Comparison of ENCODE assay signal across 8 cellular contexts in genomic region chr6:88166901-88167624, GRCh38. TPM values are rescaled to one million over a fixed set of nuclear protein-coding genes. Genes with fewer than 3 reads are reported as not detected.
DNase-seq lines count a peak whose midpoint lies in the region; ATAC-seq and TF ChIP-seq lines count a peak whose summit lies in the region.

No MANE protein-coding gene starts in this region.

- H3K27ac ChIP-seq in right cardiac atrium (ENCODE audit: low read length): no peak overlapping the region
- H3K27ac ChIP-seq in smooth muscle cell (ENCODE audit: low read depth): no peak overlapping the region

- no peaks in the 10 kb centered on the region for H3F3A ChIP-seq in smooth muscle cell (ENCODE audit: low read depth)

- H3K27ac Mint-ChIP-seq in activated CD8-positive, alpha-beta T cell treated with anti-CD3 and anti-CD28 coated beads for 36 hours: no peak overlapping the region

- H3K4me1 Mint-ChIP-seq in activated T-cell treated with anti-CD3 and anti-CD28 coated beads, Interleukin-2, amount 50 U/mL, for 4 hours (ENCODE audit: low read depth): peaks cover 15% of the 10 kb centered on the region
- H3K4me1 Mint-ChIP-seq in activated CD8-positive, alpha-beta T cell treated with anti-CD3 and anti-CD28 coated beads for 36 hours (ENCODE audit: low read depth): peaks cover 12% of the 10 kb centered on the region

- H3K36me3 ChIP-seq in smooth muscle cell (ENCODE audit: low read depth): no peaks in the 10 kb centered on the region

- no peak for DNase-seq in activated T-cell treated with anti-CD3 and anti-CD28 coated beads, Interleukin-2, amount 50 U/mL, for 4 hours
- DNase-seq in activated T-cell treated with anti-CD3 and anti-CD28 coated beads, Interleukin-2, amount 50 U/mL, for 1 hour: no peak
- peak; percentile 28 for DNase-seq in activated CD8-positive, alpha-beta T cell treated with anti-CD3 and anti-CD28 coated beads for 36 hours
- peak in 2 of 3 donors; percentile 40 to 41 for DNase-seq in right cardiac atrium
- DNase-seq in smooth muscle cell (lab: John Stamatoyannopoulos, UW; ENCODE audit: unreplicated experiment): no peak
- no peak for DNase-seq in NCI-H510A (lab: John Stamatoyannopoulos, UW)
- no peak for DNase-seq in glomerular visceral epithelial cell (ENCODE audit: extremely low spot score)

- peak; percentile 21 to 27 for ATAC-seq in activated T-cell treated with anti-CD3 and anti-CD28 coated beads, Interleukin-2, amount 50 U/mL, for 4 hours
- ATAC-seq in HG02981 (IDR thresholded peaks at IDR 0.05; ENCODE audit: unreplicated experiment) (peak; percentile 24), right cardiac atrium (no peak)
- ATAC-seq in activated CD8-positive, alpha-beta T cell treated with anti-CD3 and anti-CD28 coated beads for 36 hours: peak; percentile 28

- WGBS in right cardiac atrium: 2% methylated on average over 81 of the region's 81 CpGs
- under 1% methylated on average over 61 of the region's 81 CpGs for WGBS in smooth muscle cell (ENCODE audit: low lambda C conversion rate)

- H4K20me1 ChIP-seq in smooth muscle cell (ENCODE audit: low read depth): no peaks in the 10 kb centered on the region

- no peaks in the 10 kb centered on the region for H3K79me2 ChIP-seq in smooth muscle cell (ENCODE audit: low read depth)

- peak overlapping the region; percentile 42 for H3K4me3 Mint-ChIP-seq in activated T-cell treated with anti-CD3 and anti-CD28 coated beads, Interleukin-2, amount 50 U/mL, for 4 hours
- H3K4me3 Mint-ChIP-seq in activated CD8-positive, alpha-beta T cell treated with anti-CD3 and anti-CD28 coated beads for 36 hours: peak overlapping the region; percentile 11

- intact Hi-C loops in activated CD8-positive, alpha-beta T cell treated with anti-CD3 and anti-CD28 coated beads for 36 hours (cut with micrococcal nuclease): no loop called here
- intact Hi-C loops in right cardiac atrium (cut with DNase I): no loop called here

- CTCF ChIA-PET in activated CD8-positive, alpha-beta T cell treated with anti-CD3 and anti-CD28 coated beads for 36 hours (lab: Charles Lee): no interaction called here

- no peak for TF ChIP-seq CTCF in activated CD8-positive, alpha-beta T cell treated with anti-CD3 and anti-CD28 coated beads for 36 hours (IDR thresholded peaks at IDR 0.05)
- TF ChIP-seq CTCF in smooth muscle cell (IDR thresholded peaks at IDR 0.05; ENCODE audit: borderline replicate concordance, insufficient read depth, poor library complexity, severe bottlenecking): no peak

- no peak overlapping the region for H3K9ac ChIP-seq in smooth muscle cell (ENCODE audit: low read depth)

- POLR2A ChIA-PET in activated CD8-positive, alpha-beta T cell treated with anti-CD3 and anti-CD28 coated beads for 36 hours (lab: Charles Lee): no interaction called here

- H3K4me1 ChIP-seq in right cardiac atrium (ENCODE audit: control insufficient read depth, insufficient read depth, low read length) (peaks cover 2% of the 10 kb centered on the region), smooth muscle cell (ENCODE audit: low read depth) (peaks cover 9% of the 10 kb centered on the region)

- peaks cover 67% of the 10 kb centered on the region for H3K27me3 Mint-ChIP-seq in activated T-cell treated with anti-CD3 and anti-CD28 coated beads, Interleukin-2, amount 50 U/mL, for 4 hours (ENCODE audit: low read depth)
- peaks cover 55% of the 10 kb centered on the region for H3K27me3 Mint-ChIP-seq in activated CD8-positive, alpha-beta T cell treated with anti-CD3 and anti-CD28 coated beads for 36 hours

- H3K27me3 ChIP-seq in right cardiac atrium (ENCODE audit: control insufficient read depth, insufficient read depth) (no peaks in the 10 kb centered on the region), smooth muscle cell (ENCODE audit: low read depth) (peaks cover 93% of the 10 kb centered on the region)

- H3K36me3 Mint-ChIP-seq in activated T-cell treated with anti-CD3 and anti-CD28 coated beads, Interleukin-2, amount 50 U/mL, for 4 hours (ENCODE audit: insufficient read depth): no peaks in the 10 kb centered on the region
- no peaks in the 10 kb centered on the region for H3K36me3 Mint-ChIP-seq in activated CD8-positive, alpha-beta T cell treated with anti-CD3 and anti-CD28 coated beads for 36 hours (ENCODE audit: low read depth)

- peak overlapping the region; percentile 62 for H3K4me3 ChIP-seq in right cardiac atrium (ENCODE audit: low read length)
- H3K4me3 ChIP-seq in smooth muscle cell: peak overlapping the region; percentile 65

- H3K9me3 ChIP-seq in right cardiac atrium (ENCODE audit: control insufficient read depth, low read length): no peaks in the 10 kb centered on the region
- no peaks in the 10 kb centered on the region for H3K9me3 ChIP-seq in smooth muscle cell (replicated peaks; ENCODE audit: low read depth)

- H3K4me2 ChIP-seq in smooth muscle cell: peak overlapping the region; percentile 92

- H2AFZ ChIP-seq in smooth muscle cell (ENCODE audit: low read depth): peak overlapping the region; percentile 57

- H3K9me3 Mint-ChIP-seq in activated T-cell treated with anti-CD3 and anti-CD28 coated beads, Interleukin-2, amount 50 U/mL, for 4 hours: no peaks in the 10 kb centered on the region
- H3K9me3 Mint-ChIP-seq in activated CD8-positive, alpha-beta T cell treated with anti-CD3 and anti-CD28 coated beads for 36 hours: no peaks in the 10 kb centered on the region

RNA-seq across cellular contexts. Expression of gene CNR1, which starts 0.9 kb away (rescaled TPM):
- total RNA-seq in activated T-cell treated with anti-CD3 and anti-CD28 coated beads, Interleukin-2, amount 50 U/mL, for 4 hours: under 1 TPM; 0.10 to 0.63 (median 0.16) TPM
- total RNA-seq in activated CD8-positive, alpha-beta T cell treated with anti-CD3 and anti-CD28 coated beads for 36 hours: not detected
- total RNA-seq in right cardiac atrium (1 to 10 TPM in 1 of 4 donors, under 1 TPM in 3; 0.40 to 1.1 (median 0.64) TPM), smooth muscle cell (not detected in 2 replicates)
- polyA plus RNA-seq in right cardiac atrium (0.41 TPM), smooth muscle cell (not detected in 2 replicates)

Comparison
In these comparisons a context has a peak if more than half of its experiments do, and no peak if none do; other contexts are left out.
1. ATAC-seq: peak in activated T-cell treated with anti-CD3 and anti-CD28 coated beads, Interleukin-2, amount 50 U/mL, for 4 hours (2 of 2), HG02981 (single experiment) and activated CD8-positive, alpha-beta T cell treated with anti-CD3 and anti-CD28 coated beads for 36 hours (single experiment); none in right cardiac atrium (0 of 2).
2. DNase-seq: peak in activated CD8-positive, alpha-beta T cell treated with anti-CD3 and anti-CD28 coated beads for 36 hours (single experiment) and right cardiac atrium (2 of 3); none in activated T-cell treated with anti-CD3 and anti-CD28 coated beads, Interleukin-2, amount 50 U/mL, for 4 hours (single experiment), activated T-cell treated with anti-CD3 and anti-CD28 coated beads, Interleukin-2, amount 50 U/mL, for 1 hour (single experiment), smooth muscle cell (single experiment), NCI-H510A (single experiment) and glomerular visceral epithelial cell (single experiment).